In genomic region chr5:133404724-133405123, GRCh38 we compare ENCODE assay signal across 1 cellular context.
TF ChIP-seq lines count a peak whose summit lies in the region.

No MANE protein-coding gene starts in this region.

TF ChIP-seq in SK-N-SH, 30 proteins besides CTCF, POLR2A, EP300 and RAD21:
- TF ChIP-seq MXI1 (IDR thresholded peaks at IDR 0.05; ENCODE audit: low read depth, low read length) (no peak), SIN3A (IDR thresholded peaks at IDR 0.05; ENCODE audit: borderline replicate concordance, low read depth, low read length) (no peak), PBX3 (IDR thresholded peaks at IDR 0.05) (no peak), ELF1 (IDR thresholded peaks at IDR 0.05) (no peak), USF1 (IDR thresholded peaks at IDR 0.05; ENCODE audit: borderline replicate concordance, low read depth) (no peak), MEF2A (IDR thresholded peaks at IDR 0.05; ENCODE audit: borderline replicate concordance, low read depth) (no peak), JUND (IDR thresholded peaks at IDR 0.05) (no peak)
